Comparison of ENCODE assay signal across 8 cellular contexts in genomic region chr6:31355540-31355988, GRCh38. TPM values are rescaled to one million over a fixed set of nuclear protein-coding genes. Genes with fewer than 3 reads are reported as not detected.
A peak's percentile ranks its signal among the peaks of the same experiment; 100 is the strongest.
DNase-seq lines count a peak whose midpoint lies in the region; TF ChIP-seq lines count a peak whose summit lies in the region.

No MANE protein-coding gene starts in this region.

- H3K4me3 Mint-ChIP-seq in MCF 10A (ENCODE audit: unreplicated experiment) = peak overlapping the region; percentile 78

- TF ChIP-seq CTCF in MCF 10A (IDR thresholded peaks at IDR 0.05; ENCODE audit: unreplicated experiment) (no peak), uterus (IDR thresholded peaks at IDR 0.05) (no peak)

- peaks cover 48% of the 10 kb centered on the region for H3K4me1 ChIP-seq in mononuclear cell (ENCODE audit: insufficient read depth, low read length)
- no peaks in the 10 kb centered on the region for H3K4me1 ChIP-seq in uterus

- POLR2A ChIA-PET in MCF 10A (lab: Yijun Ruan, JAX) = no interaction called here

- H3K27me3 Mint-ChIP-seq in MCF 10A (ENCODE audit: insufficient read depth, unreplicated experiment) = peaks cover 56% of the 10 kb centered on the region

- H3K4me3 ChIP-seq in mononuclear cell (ENCODE audit: low read length) (peak overlapping the region; percentile 93), uterus (peak overlapping the region; percentile 67 to 85)

- no peak for TF ChIP-seq POLR2A in uterus (IDR thresholded peaks at IDR 0.05)

- no peaks in the 10 kb centered on the region for H3K27me3 ChIP-seq in mononuclear cell (ENCODE audit: insufficient read depth, low read length)
- H3K27me3 ChIP-seq in uterus = no peaks in the 10 kb centered on the region

- intact Hi-C loops in MCF 10A (cut with micrococcal nuclease) (no loop called here), uterus (cut with DNase I; ENCODE audit: low total_unique reads) (loop anchor here (10.0 kb wide), 1 partner anchor 161 kb away; no protein-coding TSS in a partner anchor)

- peaks cover 5% of the 10 kb centered on the region for H3K4me1 Mint-ChIP-seq in MCF 10A (ENCODE audit: insufficient read depth, unreplicated experiment)

- CTCF ChIA-PET in MCF 10A (lab: Yijun Ruan, JAX) = interaction anchor here (0.9 kb wide), 1 partner anchor 11 kb away, joined by 3 read pairs; no protein-coding TSS in a partner anchor

- no peaks in the 10 kb centered on the region for H3K36me3 ChIP-seq in uterus

- no TSS peak for BruUV-seq in MCF 10A (replicated peaks; lab: Mats Ljungman, UMichigan)

- DNase-seq in stimulated activated CD4-positive, alpha-beta T cell treated with anti-CD3 and anti-CD28 coated beads, Interleukin-12 subunit alpha, Interleukin-12 subunit beta, amount 100 ng/mL, for 4 hours = peak; percentile 10
- no peak for DNase-seq in stimulated activated CD4-positive, alpha-beta T cell treated with anti-CD3 and anti-CD28 coated beads, Interleukin-4, amount 100 ng/mL, for 24 hours
- DNase-seq in MCF 10A (ENCODE audit: unreplicated experiment) = no peak
- no peak for DNase-seq in uterus
- no peak for DNase-seq in LoVo (ENCODE audit: low spot score)
- DNase-seq in SKM-1 (lab: John Stamatoyannopoulos, UW; ENCODE audit: unreplicated experiment) = no peak
- no peak for DNase-seq in HK-2 (ENCODE audit: unreplicated experiment)

- no peaks in the 10 kb centered on the region for H3K9me3 ChIP-seq in mononuclear cell (ENCODE audit: low read depth, low read length)
- H3K9me3 ChIP-seq in uterus = no peaks in the 10 kb centered on the region

- H3K36me3 Mint-ChIP-seq in MCF 10A (ENCODE audit: insufficient read depth, unreplicated experiment) = peaks cover 7% of the 10 kb centered on the region

- no peaks in the 10 kb centered on the region for H3K9me3 Mint-ChIP-seq in MCF 10A (ENCODE audit: unreplicated experiment)

- no peak overlapping the region for H3K27ac Mint-ChIP-seq in MCF 10A (ENCODE audit: low read depth, unreplicated experiment)

- peak overlapping the region in 1 of 2 donors; percentile 88 for H3K27ac ChIP-seq in uterus

RNA-seq across cellular contexts. Expression of gene HLA-B, which starts 1.4 kb away (rescaled TPM):
- total RNA-seq in MCF 10A (2022) (87.4 and 180 TPM in 2 replicates), mononuclear cell (3,997 TPM), uterus (1,000 to 10,000 TPM in 1 of 4 donors, 100 to 1,000 TPM in 3; 134 to 1,272 (median 737) TPM)

RNA-seq across cellular contexts. Expression of gene MICA, which starts 47.8 kb away (rescaled TPM):
- total RNA-seq in MCF 10A (2022) (17.9 and 18.0 TPM in 2 replicates), mononuclear cell (7.1 TPM), uterus (10 to 100 TPM in 3 of 4 donors, 1 to 10 TPM in 1; 9.1 to 31.7 (median 17.2) TPM)
